ENCODE assay signal across 27 cellular contexts in genomic region chr16:11988258-11988978, GRCh38. TPM values are rescaled to one million over a fixed set of nuclear protein-coding genes. Genes with fewer than 3 reads are reported as not detected.
"Had no signal": no experiment of that assay in that cellular context is flagged by ENCODE, and none has a peak within 500 bp of the region (broad histone marks: within the 10 kb centered on the region; RNA-seq: fewer than 3 reads in every experiment).

No MANE protein-coding gene starts in this region.

- H3K9ac ChIP-seq: neural progenitor cell had no signal

- H3K36me3 ChIP-seq: gastrocnemius medialis, left ventricle myocardium inferior, lower lobe of right lung, neural progenitor cell, pancreas, tibial nerve, upper lobe of right lung, vagina had no signal

- H3K4me1 Mint-ChIP-seq: mesothelial cell of epicardium, neural progenitor cell had no signal

- H3K4me3 Mint-ChIP-seq: immature natural killer cell, memory B cell, mesothelial cell of epicardium, natural killer cell, neural progenitor cell had no signal

- H3K4me2 ChIP-seq: neural progenitor cell had no signal

- FAIRE-seq: endometrium, keratinocyte, pancreas, small intestine had no signal

- H3K4me3 ChIP-seq: coronary artery, gastrocnemius medialis, left ventricle myocardium inferior, lower lobe of right lung, neural progenitor cell, pancreas, testis, tibial nerve, upper lobe of right lung, vagina had no signal

- H3K4me1 ChIP-seq: pancreas, testis had no signal

- ATAC-seq: gastrocnemius medialis; left cardiac atrium; lower lobe of right lung; natural killer cell; pancreas; right cardiac atrium; stimulated activated naive CD8-positive, alpha-beta T cell treated with anti-CD3 and anti-CD28 coated beads, Interleukin-15, Interleukin-2, amounts not matched to agents 100 U/mL and 50 U/mL, for 24 hours; upper lobe of right lung had no signal

- H3K36me3 Mint-ChIP-seq: immature natural killer cell, mesothelial cell of epicardium, natural killer cell, neural progenitor cell had no signal

- H3K27ac ChIP-seq: coronary artery, gastrocnemius medialis, lower lobe of right lung, neural progenitor cell, pancreas, testis, tibial nerve, upper lobe of right lung, vagina had no signal

- H3K27me3 Mint-ChIP-seq: memory B cell, progenitor cell of endocrine pancreas had no signal

- H3K27me3 ChIP-seq: gastrocnemius medialis, neural progenitor cell, pancreas, testis, tibial nerve, upper lobe of right lung, vagina had no signal

- H3K9me3 ChIP-seq: gastrocnemius medialis, left ventricle myocardium inferior, lower lobe of right lung, pancreas, testis, tibial nerve, upper lobe of right lung, vagina had no signal

- H3K9me3 Mint-ChIP-seq: immature natural killer cell, memory B cell, mesothelial cell of epicardium, natural killer cell, neural progenitor cell had no signal

- DNase-seq: effector CD8-positive, alpha-beta T cell; gastrocnemius medialis; immature natural killer cell; left cardiac atrium; left ventricle myocardium inferior; lower lobe of right lung; natural killer cell; pancreas; right cardiac atrium; small intestine; stimulated activated CD4-positive, alpha-beta T cell treated with anti-CD3 and anti-CD28 coated beads, Interleukin-12 subunit alpha, Interleukin-12 subunit beta, amount 100 ng/mL, for 4 hours; stimulated activated naive CD8-positive, alpha-beta T cell treated with anti-CD3 and anti-CD28 coated beads, Interleukin-15, Interleukin-2, amounts not matched to agents 100 U/mL and 50 U/mL, for 24 hours; testis; upper lobe of right lung had no signal

- H2AFZ ChIP-seq: neural progenitor cell had no signal

- H3K27ac Mint-ChIP-seq: immature natural killer cell, mesothelial cell of epicardium, natural killer cell, neural progenitor cell, progenitor cell of endocrine pancreas had no signal

RNA-seq across cellular contexts. Expression of gene TNFRSF17, which starts 23.4 kb away (rescaled TPM):
- total RNA-seq: dermis microvascular lymphatic vessel endothelial cell, fibroblast of lung, gastrocnemius medialis, left cardiac atrium, left ventricle myocardium inferior, mesothelial cell of epicardium, myocyte, occipital lobe, progenitor cell of endocrine pancreas, tibial nerve, vagina had no signal
- polyA plus RNA-seq: fibroblast of lung, immature natural killer cell, keratinocyte, pancreas, right cardiac atrium had no signal
